8 cellular contexts compared by ENCODE assay signal in genomic region chr1:35768350-35769187, GRCh38.
DNase-seq lines count a peak whose midpoint lies in the region; ATAC-seq and TF ChIP-seq lines count a peak whose summit lies in the region.

No MANE protein-coding gene starts in this region.

- peaks cover 9% of the 10 kb centered on the region for H3K36me3 Mint-ChIP-seq in dendritic cell treated with granulocyte-macrophage colony-stimulating factor and Interleukin-4, amounts not matched to agents 40 ng/mL and 50 ng/mL, for 4 days (ENCODE audit: low read depth)
- no peaks in the 10 kb centered on the region for H3K36me3 Mint-ChIP-seq in nephron (ENCODE audit: low read depth)

- DNase-seq in GM10248 (ENCODE audit: extremely low spot score) = peak; percentile 23
- peak; percentile 14 for DNase-seq in NCI-H774 (lab: John Stamatoyannopoulos, UW)
- DNase-seq in head of caudate nucleus = no peak
- DNase-seq in NCI-H2171 treated with DMSO at 0.1 percent for 48 hours (lab: John Stamatoyannopoulos, UW) = no peak
- DNase-seq in COR-L47 (lab: John Stamatoyannopoulos, UW) = no peak

- peak overlapping the region; percentile 80 for H3K27ac Mint-ChIP-seq in dendritic cell treated with granulocyte-macrophage colony-stimulating factor and Interleukin-4, amounts not matched to agents 40 ng/mL and 50 ng/mL, for 4 days
- H3K27ac Mint-ChIP-seq in nephron = peak overlapping the region; percentile 76 to 93 (median 84)

- CTCF ChIA-PET in GM10248 (lab: Yijun Ruan, JAX) = interaction anchor here (0.9 to 10.6 kb wide), 17 partner anchors 10 to 916 kb away, joined by 3 to 93 read pairs (median 5); no protein-coding TSS in a partner anchor

- peak overlapping the region; percentile 92 for H3K4me3 Mint-ChIP-seq in dendritic cell treated with granulocyte-macrophage colony-stimulating factor and Interleukin-4, amounts not matched to agents 40 ng/mL and 50 ng/mL, for 4 days
- H3K4me3 Mint-ChIP-seq in nephron = peak overlapping the region; percentile 89 to 93 (median 91)

- no peaks in the 10 kb centered on the region for H3K27me3 Mint-ChIP-seq in dendritic cell treated with granulocyte-macrophage colony-stimulating factor and Interleukin-4, amounts not matched to agents 40 ng/mL and 50 ng/mL, for 4 days
- H3K27me3 Mint-ChIP-seq in nephron (ENCODE audit: low read depth) = no peaks in the 10 kb centered on the region

- H3K9me3 Mint-ChIP-seq in dendritic cell treated with granulocyte-macrophage colony-stimulating factor and Interleukin-4, amounts not matched to agents 40 ng/mL and 50 ng/mL, for 4 days = no peaks in the 10 kb centered on the region
- no peaks in the 10 kb centered on the region for H3K9me3 Mint-ChIP-seq in nephron

- peaks cover 11% of the 10 kb centered on the region for H3K4me1 Mint-ChIP-seq in dendritic cell treated with granulocyte-macrophage colony-stimulating factor and Interleukin-4, amounts not matched to agents 40 ng/mL and 50 ng/mL, for 4 days (ENCODE audit: low read depth)
- H3K4me1 Mint-ChIP-seq in nephron = peaks cover 8% of the 10 kb centered on the region

- no peak for TF ChIP-seq CTCF in GM10248 (IDR thresholded peaks at IDR 0.05; ENCODE audit: control extremely low read depth, extremely low read depth, low read depth, missing control alignments)
- TF ChIP-seq CTCF in nephron (IDR thresholded peaks at IDR 0.05; ENCODE audit: unreplicated experiment in 3 of 3) = no peak

- intact Hi-C loops in dendritic cell treated with granulocyte-macrophage colony-stimulating factor and Interleukin-4, amounts not matched to agents 40 ng/mL and 50 ng/mL, for 4 days (cut with micrococcal nuclease) = no loop called here
- intact Hi-C loops in head of caudate nucleus (cut with DNase I) = no loop called here

- no peak for ATAC-seq in HG03460 (IDR thresholded peaks at IDR 0.05; ENCODE audit: unreplicated experiment)

- POLR2A ChIA-PET in GM10248 (lab: Yijun Ruan, JAX) = interaction anchor here (0.5 to 1.5 kb wide), 3 partner anchors 12 to 482 kb away, joined by 3 to 11 read pairs (median 6); no protein-coding TSS in a partner anchor

Comparison
In these comparisons a context has a peak if more than half of its experiments do, and no peak if none do; other contexts are left out.
1. DNase-seq: peak in GM10248 (single experiment) and NCI-H774 (single experiment); none in head of caudate nucleus (0 of 42), NCI-H2171 treated with DMSO at 0.1 percent for 48 hours (single experiment) and COR-L47 (single experiment).